8 cellular contexts compared by ENCODE assay signal in genomic region chr5:123511648-123512605, GRCh38. TPM values are rescaled to one million over a fixed set of nuclear protein-coding genes. Genes with fewer than 3 reads are reported as not detected.
DNase-seq lines count a peak whose midpoint lies in the region; ATAC-seq lines count a peak whose summit lies in the region.

Gene CSNK1G3 (plus strand): TSS chr5:123512177. CDS start chr5:123545664, 33,487 bp downstream.

- peak within 1 kb of the TSS; percentile 90 to 97 (median 94) for H3K9ac ChIP-seq in BLaER1 treated with 17β-estradiol and CSF1 and Interleukin-3, amounts not matched to agents 10 nM and 100 nM

- ATAC-seq in GM19324 (IDR thresholded peaks at IDR 0.05; ENCODE audit: low FRiP score, unreplicated experiment) (peak; percentile 98), HG03469 (IDR thresholded peaks at IDR 0.05; ENCODE audit: unreplicated experiment) (peak; percentile 89), left colon (peak; percentile 92)

- no peaks in the 10 kb centered on the region for H3K27me3 ChIP-seq in BLaER1 treated with 17β-estradiol and CSF1 and Interleukin-3, amounts not matched to agents 10 nM and 100 nM

- DNase-seq in NCI-H748 (lab: John Stamatoyannopoulos, UW; ENCODE audit: unreplicated experiment) = peak; percentile 99
- DNase-seq in activated CD4-positive, alpha-beta T cell treated with anti-CD3 and anti-CD28 coated beads, Interleukin-2, amount 50 U/mL, for 1 hour = peak; percentile 88
- peak; percentile 29 for DNase-seq in cortex of kidney (lab: John Stamatoyannopoulos, UW)
- peak; percentile 95 to 98 for DNase-seq in left colon
- peak; percentile 95 for DNase-seq in stimulated activated CD4-positive, alpha-beta T cell treated with anti-CD3 and anti-CD28 coated beads, Interleukin-1b, Interleukin-23, amount 100 ng/mL, for 48 hours

- peak within 1 kb of the TSS; percentile 87 to 96 (median 93) for H3K27ac ChIP-seq in BLaER1 treated with 17β-estradiol and CSF1 and Interleukin-3, amounts not matched to agents 10 nM and 100 nM

- peaks cover 12 to 20% (median 18%) of the 10 kb centered on the region in 10 experiments; a peak in 19 of 20 replicates for H3K4me1 ChIP-seq in BLaER1 treated with 17β-estradiol and CSF1 and Interleukin-3, amounts not matched to agents 10 nM and 100 nM

- H4K20me1 ChIP-seq in BLaER1 treated with 17β-estradiol and CSF1 and Interleukin-3, amounts not matched to agents 10 nM and 100 nM = peaks cover 0 to 32% (median 18%) of the 10 kb centered on the region in 11 experiments; a peak in 11 of 22 replicates

- intact Hi-C loops in left colon (cut with DNase I, micrococcal nuclease) = no loop called here

- peak within 1 kb of the TSS; percentile 64 to 93 (median 88) for H3K4me2 ChIP-seq in BLaER1 treated with 17β-estradiol and CSF1 and Interleukin-3, amounts not matched to agents 10 nM and 100 nM

- H3K9me3 ChIP-seq in BLaER1 treated with 17β-estradiol and CSF1 and Interleukin-3, amounts not matched to agents 10 nM and 100 nM (replicated peaks in 1 of 11) = no peaks in the 10 kb centered on the region

- no peaks in the 10 kb centered on the region for H3K36me3 ChIP-seq in BLaER1 treated with 17β-estradiol and CSF1 and Interleukin-3, amounts not matched to agents 10 nM and 100 nM

- H3K4me3 ChIP-seq in BLaER1 treated with 17β-estradiol and CSF1 and Interleukin-3, amounts not matched to agents 10 nM and 100 nM = peak within 1 kb of the TSS; percentile 74 to 95 (median 88)

RNA-seq across cellular contexts. Expression of gene CSNK1G3, which starts in this region (rescaled TPM):
- 10 to 100 TPM; 51.9 to 70.1 TPM for total RNA-seq in left colon

Comparison
In these comparisons a context has a peak if more than half of its experiments do, and no peak if none do; other contexts are left out.
1. Peak in every context shown above with its lines: DNase-seq, ATAC-seq, H3K4me3 ChIP-seq and H3K27ac ChIP-seq.
2. DNase-seq: peak in every context shown above with its lines; median percentile 99 in NCI-H748; 96 in left colon; 95 in stimulated activated CD4-positive, alpha-beta T cell treated with anti-CD3 and anti-CD28 coated beads, Interleukin-1b, Interleukin-23, amount 100 ng/mL, for 48 hours; 88 in activated CD4-positive, alpha-beta T cell treated with anti-CD3 and anti-CD28 coated beads, Interleukin-2, amount 50 U/mL, for 1 hour; 29 in cortex of kidney.